ENCODE assay signal across 9 cellular contexts in genomic region chr3:155745795-155746550, GRCh38. TPM values are rescaled to one million over a fixed set of nuclear protein-coding genes. Genes with fewer than 3 reads are reported as not detected.
DNase-seq lines count a peak whose midpoint lies in the region; ATAC-seq, FAIRE-seq and TF ChIP-seq lines count a peak whose summit lies in the region.
"Had no signal": no experiment of that assay in that cellular context is flagged by ENCODE, and none has a peak within 500 bp of the region (broad histone marks: within the 10 kb centered on the region; RNA-seq: fewer than 3 reads in every experiment).

No MANE protein-coding gene starts in this region.

- H3K9me3 ChIP-seq in pancreas (no peaks in the 10 kb centered on the region), MM.1S (replicated peaks; ENCODE audit: insufficient read depth, low read length) (no peaks in the 10 kb centered on the region)

- H3K79me2 ChIP-seq in MM.1S (ENCODE audit: low read length), result no peaks in the 10 kb centered on the region

- no peaks in the 10 kb centered on the region for H3K36me3 ChIP-seq in pancreas
- H3K36me3 ChIP-seq in MM.1S (replicated peaks; ENCODE audit: insufficient read depth, low read length), result no peaks in the 10 kb centered on the region

- H3K4me1 Mint-ChIP-seq in activated naive CD4-positive, alpha-beta T cell treated with anti-CD3 and anti-CD28 coated beads for 36 hours (ENCODE audit: low read depth), result peaks cover 9% of the 10 kb centered on the region
- H3K4me1 Mint-ChIP-seq in glutamatergic neuron (ENCODE audit: low read depth, unreplicated experiment), result peaks cover 6% of the 10 kb centered on the region

- FAIRE-seq in pancreas (lab: Jason Lieb, UNC), result no peak

- ATAC-seq in pancreas, result peak; percentile 30 to 60 (median 45)
- no peak for ATAC-seq in HG03039 (IDR thresholded peaks at IDR 0.05; ENCODE audit: unreplicated experiment)

- H3K36me3 Mint-ChIP-seq in activated naive CD4-positive, alpha-beta T cell treated with anti-CD3 and anti-CD28 coated beads for 36 hours (ENCODE audit: low read depth), result no peaks in the 10 kb centered on the region
- no peaks in the 10 kb centered on the region for H3K36me3 Mint-ChIP-seq in glutamatergic neuron (ENCODE audit: unreplicated experiment)

- TF ChIP-seq CTCF in glutamatergic neuron (IDR thresholded peaks at IDR 0.05; ENCODE audit: partially characterized antibody, unreplicated experiment), result no peak
- TF ChIP-seq CTCF in pancreas (IDR thresholded peaks at IDR 0.05), result no peak
- TF ChIP-seq CTCF in MM.1S (IDR thresholded peaks at IDR 0.05; ENCODE audit: low read length), result no peak

- no peaks in the 10 kb centered on the region for H3K9me2 ChIP-seq in MM.1S (replicated peaks; ENCODE audit: insufficient read depth, low read length)

- H4K20me1 ChIP-seq in MM.1S (ENCODE audit: insufficient read depth, low read length), result no peaks in the 10 kb centered on the region

- 21 to 27% methylated on average over 19 of the region's 19 CpGs for WGBS in pancreas, 2 donors

- H3K27me3 ChIP-seq in pancreas (no peaks in the 10 kb centered on the region), MM.1S (replicated peaks; ENCODE audit: insufficient read depth, low read length) (no peaks in the 10 kb centered on the region; the same call in 1 of the 2 replicates)

- peak overlapping the region in 1 of 4 donors; percentile 68 for H3K27ac ChIP-seq in pancreas
- H3K27ac ChIP-seq in MM.1S (ENCODE audit: low read length), result no peak overlapping the region

- H3K4me2 ChIP-seq in MM.1S (ENCODE audit: low read depth, low read length), result no peak overlapping the region

- H3K4me3 ChIP-seq in pancreas, result peak overlapping the region in 2 of 4 donors; percentile 55 to 87
- H3K4me3 ChIP-seq in MM.1S (ENCODE audit: low read length), result no peak overlapping the region

- no peak overlapping the region for H2AFZ ChIP-seq in MM.1S (ENCODE audit: low read length)

- no peaks in the 10 kb centered on the region for H3F3A ChIP-seq in MM.1S (ENCODE audit: insufficient read depth, low read length)

- CTCF ChIA-PET in activated naive CD4-positive, alpha-beta T cell treated with anti-CD3 and anti-CD28 coated beads for 36 hours (lab: Charles Lee), result interaction anchor here (2.3 kb wide), 1 partner anchor 60 kb away, joined by 6 read pairs; the partner anchor contains the start of gene C3orf33

- H3K9me3 Mint-ChIP-seq in activated naive CD4-positive, alpha-beta T cell treated with anti-CD3 and anti-CD28 coated beads for 36 hours, result no peaks in the 10 kb centered on the region
- H3K9me3 Mint-ChIP-seq in glutamatergic neuron (ENCODE audit: unreplicated experiment), result no peaks in the 10 kb centered on the region

- intact Hi-C loops in activated naive CD4-positive, alpha-beta T cell treated with anti-CD3 and anti-CD28 coated beads for 36 hours (cut with micrococcal nuclease), result loop anchor here (1.0 to 2.0 kb wide), 2 partner anchors 61 to 124 kb away; partner anchors contain the start of genes C3orf33 and GMPS
- intact Hi-C loops in pancreas (cut with DNase I), result no loop called here

- H3K27me3 Mint-ChIP-seq in activated naive CD4-positive, alpha-beta T cell treated with anti-CD3 and anti-CD28 coated beads for 36 hours (ENCODE audit: low read depth), result peaks cover 26% of the 10 kb centered on the region
- no peaks in the 10 kb centered on the region for H3K27me3 Mint-ChIP-seq in glutamatergic neuron (ENCODE audit: unreplicated experiment)

- H3K27ac Mint-ChIP-seq in activated naive CD4-positive, alpha-beta T cell treated with anti-CD3 and anti-CD28 coated beads for 36 hours, result no peak overlapping the region
- no peak overlapping the region for H3K27ac Mint-ChIP-seq in glutamatergic neuron (ENCODE audit: unreplicated experiment)

- DNase-seq in activated naive CD4-positive, alpha-beta T cell treated with anti-CD3 and anti-CD28 coated beads for 36 hours, result peak; percentile 18
- no peak for DNase-seq in activated naive CD4-positive, alpha-beta T cell (lab: John Stamatoyannopoulos, UW)
- DNase-seq in RPMI7951 (ENCODE audit: low read depth), result peak; percentile 54
- DNase-seq in glutamatergic neuron, result peak; percentile 44
- peak in 3 of 6 donors; percentile 28 to 56 (median 32) for DNase-seq in pancreas
- no peak for DNase-seq in stimulated activated naive CD4-positive, alpha-beta T cell (lab: John Stamatoyannopoulos, UW)
- DNase-seq in MM.1S, result no peak
- DNase-seq: DND-41 had no signal

- no peak overlapping the region for H3K9ac ChIP-seq in MM.1S (ENCODE audit: low read length)

- no peaks in the 10 kb centered on the region for H3K4me1 ChIP-seq in pancreas
- H3K4me1 ChIP-seq in MM.1S (ENCODE audit: low read length), result 0 out of 2 replicates have a peak, but pooled peaks cover 3% of the 10 kb centered on the region

- H3K4me3 Mint-ChIP-seq in activated naive CD4-positive, alpha-beta T cell treated with anti-CD3 and anti-CD28 coated beads for 36 hours, result peak overlapping the region; percentile 29
- H3K4me3 Mint-ChIP-seq in glutamatergic neuron (ENCODE audit: unreplicated experiment), result peak overlapping the region; percentile 66

RNA-seq across cellular contexts. Expression of gene PLCH1, which starts 1.1 kb away (rescaled TPM):
- under 1 TPM; 0.21 to 0.27 TPM for total RNA-seq in activated naive CD4-positive, alpha-beta T cell treated with anti-CD3 and anti-CD28 coated beads for 36 hours
- 0.20 and 0.60 TPM in 2 replicates for total RNA-seq in RPMI7951 (2014; rRNA removed; shearing (Covaris generic))
- total RNA-seq in glutamatergic neuron (ENCODE audit: unreplicated experiment), result 1.1 TPM
- 1 to 10 TPM; 1.6 to 4.4 (median 2.4) TPM for total RNA-seq in pancreas
- 1 to 10 TPM in 1 of 2 donors, under 1 TPM in 1; 0.91 to 2.3 TPM for polyA plus RNA-seq in pancreas

Comparison
In these comparisons a context has a peak if more than half of its experiments do, and no peak if none do; other contexts are left out.
1. DNase-seq: peak in activated naive CD4-positive, alpha-beta T cell treated with anti-CD3 and anti-CD28 coated beads for 36 hours (single experiment), RPMI7951 (single experiment) and glutamatergic neuron (single experiment); none in activated naive CD4-positive, alpha-beta T cell (0 of 4), stimulated activated naive CD4-positive, alpha-beta T cell (0 of 6) and MM.1S (single experiment).